ENCODE assay signal across 8 cellular contexts in genomic region chr5:161547573-161548471, GRCh38. TPM values are rescaled to one million over a fixed set of nuclear protein-coding genes. Genes with fewer than 3 reads are reported as not detected.
A peak's percentile ranks its signal among the peaks of the same experiment; 100 is the strongest.
DNase-seq lines count a peak whose midpoint lies in the region; ATAC-seq, FAIRE-seq and TF ChIP-seq lines count a peak whose summit lies in the region.

No MANE protein-coding gene starts in this region.

- H3K27ac Mint-ChIP-seq in activated CD4-positive, alpha-beta T cell treated with anti-CD3 and anti-CD28 coated beads, Interleukin-2, amount 10 ng/mL, durations not matched to agents 24 days and 14 days: no peak overlapping the region
- H3K27ac Mint-ChIP-seq in activated CD4-positive, alpha-beta T cell treated with anti-CD3 and anti-CD28 coated beads, Interleukin-2, amount 10 ng/mL, durations not matched to agents 7 days and 5 days: no peak overlapping the region
- no peak overlapping the region for H3K27ac Mint-ChIP-seq in activated naive CD8-positive, alpha-beta T cell

- ATAC-seq in left colon (peak; percentile 58), GM19351 (IDR thresholded peaks at IDR 0.05; ENCODE audit: unreplicated experiment) (no peak)

- no peak for DNase-seq in activated CD4-positive, alpha-beta T cell treated with anti-CD3 and anti-CD28 coated beads, Interleukin-2, amount 10 ng/mL, durations not matched to agents 24 days and 14 days
- DNase-seq in activated CD4-positive, alpha-beta T cell treated with anti-CD3 and anti-CD28 coated beads, Interleukin-2, amount 10 ng/mL, durations not matched to agents 7 days and 5 days: no peak
- DNase-seq in left colon (peak; percentile 29 to 30), HPDE6-E6E7 (ENCODE audit: extremely low spot score) (no peak), GM12891 (ENCODE audit: insufficient read length, low spot score) (no peak)

- POLR2A ChIA-PET in activated CD4-positive, alpha-beta T cell treated with anti-CD3 and anti-CD28 coated beads, Interleukin-2, amount 10 ng/mL, durations not matched to agents 7 days and 5 days (lab: Charles Lee): no interaction called here

- no peak for FAIRE-seq in GM12891 (lab: Jason Lieb, UNC)

- CTCF ChIA-PET in activated CD4-positive, alpha-beta T cell treated with anti-CD3 and anti-CD28 coated beads, Interleukin-2, amount 10 ng/mL, durations not matched to agents 7 days and 5 days (lab: Charles Lee): no interaction called here

- H3K27ac ChIP-seq in temporal lobe (ENCODE audit: low read depth, low read length): peak overlapping the region; percentile 36

- no peak for TF ChIP-seq POLR2A in GM12891 (IDR thresholded peaks at IDR 0.05; ENCODE audit: low read depth, low read length)

- no peaks in the 10 kb centered on the region for H3K36me3 Mint-ChIP-seq in activated CD4-positive, alpha-beta T cell treated with anti-CD3 and anti-CD28 coated beads, Interleukin-2, amount 10 ng/mL, durations not matched to agents 24 days and 14 days (ENCODE audit: low read depth)
- H3K36me3 Mint-ChIP-seq in activated CD4-positive, alpha-beta T cell treated with anti-CD3 and anti-CD28 coated beads, Interleukin-2, amount 10 ng/mL, durations not matched to agents 7 days and 5 days (ENCODE audit: low read depth): no peaks in the 10 kb centered on the region
- H3K36me3 Mint-ChIP-seq in activated naive CD8-positive, alpha-beta T cell: no peaks in the 10 kb centered on the region

- peaks cover 9% of the 10 kb centered on the region for H3K4me1 Mint-ChIP-seq in activated CD4-positive, alpha-beta T cell treated with anti-CD3 and anti-CD28 coated beads, Interleukin-2, amount 10 ng/mL, durations not matched to agents 24 days and 14 days
- peaks cover 11% of the 10 kb centered on the region for H3K4me1 Mint-ChIP-seq in activated CD4-positive, alpha-beta T cell treated with anti-CD3 and anti-CD28 coated beads, Interleukin-2, amount 10 ng/mL, durations not matched to agents 7 days and 5 days
- H3K4me1 Mint-ChIP-seq in activated naive CD8-positive, alpha-beta T cell (ENCODE audit: low read depth): peaks cover 17% of the 10 kb centered on the region

- peaks cover 59% of the 10 kb centered on the region for H3K27me3 Mint-ChIP-seq in activated CD4-positive, alpha-beta T cell treated with anti-CD3 and anti-CD28 coated beads, Interleukin-2, amount 10 ng/mL, durations not matched to agents 24 days and 14 days
- peaks cover 54% of the 10 kb centered on the region for H3K27me3 Mint-ChIP-seq in activated CD4-positive, alpha-beta T cell treated with anti-CD3 and anti-CD28 coated beads, Interleukin-2, amount 10 ng/mL, durations not matched to agents 7 days and 5 days
- peaks cover 47% of the 10 kb centered on the region for H3K27me3 Mint-ChIP-seq in activated naive CD8-positive, alpha-beta T cell

- no peaks in the 10 kb centered on the region for H3K9me3 Mint-ChIP-seq in activated CD4-positive, alpha-beta T cell treated with anti-CD3 and anti-CD28 coated beads, Interleukin-2, amount 10 ng/mL, durations not matched to agents 24 days and 14 days
- H3K9me3 Mint-ChIP-seq in activated CD4-positive, alpha-beta T cell treated with anti-CD3 and anti-CD28 coated beads, Interleukin-2, amount 10 ng/mL, durations not matched to agents 7 days and 5 days: peaks cover 2% of the 10 kb centered on the region
- peaks cover 3% of the 10 kb centered on the region for H3K9me3 Mint-ChIP-seq in activated naive CD8-positive, alpha-beta T cell (ENCODE audit: low read depth)

- intact Hi-C loops in activated CD4-positive, alpha-beta T cell treated with anti-CD3 and anti-CD28 coated beads, Interleukin-2, amount 10 ng/mL, durations not matched to agents 24 days and 14 days (cut with micrococcal nuclease): loop anchor here (10.0 kb wide), 2 partner anchors 1043 to 1113 kb away; no protein-coding TSS in a partner anchor
- intact Hi-C loops in left colon (cut with DNase I, micrococcal nuclease): no loop called here

- H3K4me3 Mint-ChIP-seq in activated CD4-positive, alpha-beta T cell treated with anti-CD3 and anti-CD28 coated beads, Interleukin-2, amount 10 ng/mL, durations not matched to agents 24 days and 14 days: peak overlapping the region; percentile 83
- H3K4me3 Mint-ChIP-seq in activated CD4-positive, alpha-beta T cell treated with anti-CD3 and anti-CD28 coated beads, Interleukin-2, amount 10 ng/mL, durations not matched to agents 7 days and 5 days: no peak overlapping the region
- H3K4me3 Mint-ChIP-seq in activated naive CD8-positive, alpha-beta T cell: peak overlapping the region; percentile 66

TF ChIP-seq in GM12891, 5 proteins besides CTCF, POLR2A, EP300 and RAD21:
- TF ChIP-seq TAF1 (IDR thresholded peaks at IDR 0.05; ENCODE audit: low read depth, low read length) (no peak), POLR2AphosphoS5 (IDR thresholded peaks at IDR 0.05; ENCODE audit: low read depth, low read length) (no peak), PAX5 (IDR thresholded peaks at IDR 0.05; ENCODE audit: insufficient read depth, low read length, severe bottlenecking) (no peak), POU2F2 (IDR thresholded peaks at IDR 0.05; ENCODE audit: low read depth, low read length) (no peak), SPI1 (IDR thresholded peaks at IDR 0.05; ENCODE audit: low read depth, low read length) (no peak)

RNA-seq across cellular contexts. Expression of gene GABRB2, which starts 1.3 kb away (rescaled TPM):
- total RNA-seq in activated CD4-positive, alpha-beta T cell treated with anti-CD3 and anti-CD28 coated beads, Interleukin-2, amount 10 ng/mL, durations not matched to agents 24 days and 14 days: not detected in 2 replicates
- total RNA-seq in activated CD4-positive, alpha-beta T cell treated with anti-CD3 and anti-CD28 coated beads, Interleukin-2, amount 10 ng/mL, durations not matched to agents 7 days and 5 days: not detected
- 1 to 10 TPM; 1.3 to 2.0 TPM for total RNA-seq in left colon
- 65.2 TPM for total RNA-seq in temporal lobe
- 0.09 TPM for polyA plus RNA-seq in GM12891 (2012; ENCODE audit: low read depth, missing spikeins)

Comparison
In these comparisons a context has a peak if more than half of its experiments do, and no peak if none do; other contexts are left out.
1. DNase-seq: peak in left colon (2 of 2); none in activated CD4-positive, alpha-beta T cell treated with anti-CD3 and anti-CD28 coated beads, Interleukin-2, amount 10 ng/mL, durations not matched to agents 24 days and 14 days (single experiment), activated CD4-positive, alpha-beta T cell treated with anti-CD3 and anti-CD28 coated beads, Interleukin-2, amount 10 ng/mL, durations not matched to agents 7 days and 5 days (single experiment), HPDE6-E6E7 (single experiment) and GM12891 (single experiment).
2. RNA of gene GABRB2, which starts 1.3 kb away (total RNA-seq): 65.2 TPM in temporal lobe (single experiment); 1.3 to 2.0 TPM in left colon, not detected in activated CD4-positive, alpha-beta T cell treated with anti-CD3 and anti-CD28 coated beads, Interleukin-2, amount 10 ng/mL, durations not matched to agents 24 days and 14 days and not detected in activated CD4-positive, alpha-beta T cell treated with anti-CD3 and anti-CD28 coated beads, Interleukin-2, amount 10 ng/mL, durations not matched to agents 7 days and 5 days; every median in the first group is over 10 times any median in the second.